11 cellular contexts compared by ENCODE assay signal in genomic region chr20:17614812-17615644, GRCh38. TPM values are rescaled to one million over a fixed set of nuclear protein-coding genes. Genes with fewer than 3 reads are reported as not detected.
A peak's percentile ranks its signal among the peaks of the same experiment; 100 is the strongest.
DNase-seq lines count a peak whose midpoint lies in the region; ATAC-seq and TF ChIP-seq lines count a peak whose summit lies in the region.
"Had no signal": no experiment of that assay in that cellular context is flagged by ENCODE, and none has a peak within 500 bp of the region (broad histone marks: within the 10 kb centered on the region; RNA-seq: fewer than 3 reads in every experiment).

No MANE protein-coding gene starts in this region.

- H3K36me3 Mint-ChIP-seq in CD8-positive, alpha-beta T cell: peaks cover 16% of the 10 kb centered on the region
- peaks cover 8% of the 10 kb centered on the region for H3K36me3 Mint-ChIP-seq in progenitor cell of endocrine pancreas (ENCODE audit: insufficient read depth)

- intact Hi-C loops in CD8-positive, alpha-beta T cell (cut with DNase I, micrococcal nuclease): loop anchor here in 1 of 2 experiments (5.0 kb wide), 1 partner anchor 67 kb away; the partner anchor contains the start of gene RRBP1
- intact Hi-C loops in Panc1 (cut with micrococcal nuclease; ENCODE audit: unreplicated experiment) (no loop called here), left cardiac atrium (cut with DNase I) (loop anchor here (5.0 kb wide), 1 partner anchor 78 kb away; no protein-coding TSS in a partner anchor)

- no TSS peak for BruUV-seq in Panc1 (replicated peaks; lab: Mats Ljungman, UMichigan)

- H3K27ac ChIP-seq in CD8-positive, alpha-beta T cell (ENCODE audit: low read depth, low read length): no peak overlapping the region
- peak overlapping the region; percentile 23; the same call in 1 of the 2 replicates for H3K27ac ChIP-seq in Panc1 (ENCODE audit: low read length)

- H3K4me1 Mint-ChIP-seq in CD8-positive, alpha-beta T cell (ENCODE audit: low read depth): peaks cover 29% of the 10 kb centered on the region
- peaks cover 7% of the 10 kb centered on the region for H3K4me1 Mint-ChIP-seq in progenitor cell of endocrine pancreas (ENCODE audit: low read depth)

- no peaks in the 10 kb centered on the region for H3K27me3 Mint-ChIP-seq in CD8-positive, alpha-beta T cell (ENCODE audit: low read depth)
- H3K27me3 Mint-ChIP-seq in progenitor cell of endocrine pancreas: no peaks in the 10 kb centered on the region
- H3K27me3 Mint-ChIP-seq: stimulated activated naive CD8-positive, alpha-beta T cell treated with anti-CD3 and anti-CD28 coated beads, Interleukin-15, Interleukin-2, amounts not matched to agents 100 ng/mL and 50 ng/mL, for 24 hours had no signal

- H3K9me3 ChIP-seq in CD8-positive, alpha-beta T cell (ENCODE audit: low read length): no peaks in the 10 kb centered on the region
- H3K9me3 ChIP-seq in Panc1 (ENCODE audit: control insufficient read depth, insufficient read depth, low read depth, low read length): no peaks in the 10 kb centered on the region
- H3K9me3 ChIP-seq: MG63 had no signal

- H3K4me3 Mint-ChIP-seq in CD8-positive, alpha-beta T cell: no peak overlapping the region
- no peak overlapping the region for H3K4me3 Mint-ChIP-seq in progenitor cell of endocrine pancreas (ENCODE audit: low read depth)
- H3K4me3 Mint-ChIP-seq: stimulated activated naive CD8-positive, alpha-beta T cell treated with anti-CD3 and anti-CD28 coated beads, Interleukin-15, Interleukin-2, amounts not matched to agents 100 ng/mL and 50 ng/mL, for 24 hours had no signal

- ATAC-seq in CD8-positive, alpha-beta T cell: no peak
- ATAC-seq in Panc1: no peak
- peak in 1 of 2 donors; percentile 9 for ATAC-seq in left cardiac atrium
- ATAC-seq in HG03135 (IDR thresholded peaks at IDR 0.05; ENCODE audit: unreplicated experiment): no peak
- no peak for ATAC-seq in GM21786 (IDR thresholded peaks at IDR 0.05; ENCODE audit: unreplicated experiment)
- ATAC-seq in HG03095 (IDR thresholded peaks at IDR 0.05; ENCODE audit: unreplicated experiment): no peak

- POLR2A ChIA-PET in CD8-positive, alpha-beta T cell (lab: Charles Lee): no interaction called here
- POLR2A ChIA-PET in Panc1 (lab: Charles Lee): no interaction called here

- H3K9me3 Mint-ChIP-seq in CD8-positive, alpha-beta T cell: no peaks in the 10 kb centered on the region
- no peaks in the 10 kb centered on the region for H3K9me3 Mint-ChIP-seq in progenitor cell of endocrine pancreas (ENCODE audit: low read depth)
- H3K9me3 Mint-ChIP-seq: stimulated activated naive CD8-positive, alpha-beta T cell treated with anti-CD3 and anti-CD28 coated beads, Interleukin-15, Interleukin-2, amounts not matched to agents 100 ng/mL and 50 ng/mL, for 24 hours had no signal

- H3K4me1 ChIP-seq in CD8-positive, alpha-beta T cell (ENCODE audit: insufficient read depth, low read length): peaks cover 31% of the 10 kb centered on the region
- H3K4me1 ChIP-seq in Panc1 (ENCODE audit: control insufficient read depth, insufficient read depth, low read length): peaks cover 54% of the 10 kb centered on the region

- TF ChIP-seq CTCF in CD8-positive, alpha-beta T cell (IDR thresholded peaks at IDR 0.05): no peak
- no peak for TF ChIP-seq CTCF in Panc1 (IDR thresholded peaks at IDR 0.05)
- TF ChIP-seq CTCF in progenitor cell of endocrine pancreas (IDR thresholded peaks at IDR 0.05; ENCODE audit: unreplicated experiment): no peak

- no peak overlapping the region for H3K4me3 ChIP-seq in CD8-positive, alpha-beta T cell (ENCODE audit: low read depth, low read length)
- no peak overlapping the region for H3K4me3 ChIP-seq in Panc1 (ENCODE audit: low read depth in 2 of 2, low read length in 2 of 2)
- H3K4me3 ChIP-seq: MG63, skin epidermis had no signal

- CTCF ChIA-PET in CD8-positive, alpha-beta T cell (lab: Charles Lee): interaction anchor here (0.5 to 3.2 kb wide), 5 partner anchors 9 to 110 kb away, joined by 3 to 18 read pairs (median 5); no protein-coding TSS in a partner anchor
- CTCF ChIA-PET in Panc1 (lab: Charles Lee): interaction anchor here (0.6 to 1.0 kb wide), 4 partner anchors 78 to 435 kb away, joined by 3 to 6 read pairs (median 4); no protein-coding TSS in a partner anchor

- H3K27me3 ChIP-seq in CD8-positive, alpha-beta T cell (ENCODE audit: insufficient read depth, low read length): no peaks in the 10 kb centered on the region
- H3K27me3 ChIP-seq in Panc1 (ENCODE audit: control insufficient read depth, insufficient read depth, low read length): no peaks in the 10 kb centered on the region
- H3K27me3 ChIP-seq: MG63 had no signal

- no peaks in the 10 kb centered on the region for H3K36me3 ChIP-seq in CD8-positive, alpha-beta T cell (ENCODE audit: insufficient read depth, low read length)
- H3K36me3 ChIP-seq in Panc1 (ENCODE audit: control insufficient read depth, insufficient read depth, low read length): no peaks in the 10 kb centered on the region; the same call in 1 of the 2 replicates

- in situ Hi-C loops in Panc1 (cut with HindIII; ENCODE audit: low pct_unique_long_range_greater_than_20kb, low sequenced_read_pairs): no loop called here

- DNase-seq in CD8-positive, alpha-beta T cell: peak in 1 of 7 experiments; percentile 47
- DNase-seq in Panc1 (ENCODE audit: low read depth, low spot score) (no peak), left cardiac atrium (peak; percentile 34), progenitor cell of endocrine pancreas (ENCODE audit: low spot score, unreplicated experiment) (no peak), NCI-H524 treated with DMSO at 0.1 percent for 48 hours (lab: John Stamatoyannopoulos, UW) (no peak)

- H3K27ac Mint-ChIP-seq in CD8-positive, alpha-beta T cell: peak overlapping the region; percentile 56
- peak overlapping the region; percentile 84 for H3K27ac Mint-ChIP-seq in progenitor cell of endocrine pancreas
- H3K27ac Mint-ChIP-seq: stimulated activated naive CD8-positive, alpha-beta T cell treated with anti-CD3 and anti-CD28 coated beads, Interleukin-15, Interleukin-2, amounts not matched to agents 100 ng/mL and 50 ng/mL, for 24 hours had no signal

RNA-seq across cellular contexts. Expression of gene DSTN, which starts 45.2 kb away (rescaled TPM):
- 10 to 100 TPM; 40.5 to 42.9 TPM for total RNA-seq in CD8-positive, alpha-beta T cell
- total RNA-seq in Panc1 (2021; ENCODE audit: unreplicated experiment): 412 TPM
- polyA plus RNA-seq in Panc1 (2012; ENCODE audit: insufficient read length): 381 TPM
- 100 to 1,000 TPM; 547 to 572 TPM for total RNA-seq in left cardiac atrium
- total RNA-seq in progenitor cell of endocrine pancreas: 199 and 201 TPM in 2 replicates
